In genomic region chr9:135804588-135805421, GRCh38 we compare ENCODE assay signal across 13 cellular contexts.
A peak's percentile ranks its signal among the peaks of the same experiment; 100 is the strongest.
DNase-seq lines count a peak whose midpoint lies in the region; ATAC-seq and TF ChIP-seq lines count a peak whose summit lies in the region.
"Had no signal": no experiment of that assay in that cellular context is flagged by ENCODE, and none has a peak within 500 bp of the region (broad histone marks: within the 10 kb centered on the region; RNA-seq: fewer than 3 reads in every experiment).

No MANE protein-coding gene starts in this region.

- peaks cover 10% of the 10 kb centered on the region for H3K36me3 Mint-ChIP-seq in stimulated activated effector memory CD8-positive, alpha-beta T cell treated with anti-CD3 and anti-CD28 coated beads, Interleukin-12 subunit alpha, Interleukin-12 subunit beta, amount 100 ng/mL, for 72 hours
- peaks cover under 1 to 8% (median 5%) of the 10 kb centered on the region in 3 donors for H3K36me3 Mint-ChIP-seq in immature natural killer cell
- H3K36me3 Mint-ChIP-seq: activated naive CD8-positive, alpha-beta T cell treated with anti-CD3 and anti-CD28 coated beads, Interleukin-2, amount 10 ng/mL, durations not matched to agents 7 days and 5 days had no signal

- H3K27ac Mint-ChIP-seq in stimulated activated effector memory CD8-positive, alpha-beta T cell treated with anti-CD3 and anti-CD28 coated beads, Interleukin-12 subunit alpha, Interleukin-12 subunit beta, amount 100 ng/mL, for 72 hours: peak overlapping the region; percentile 23
- peak overlapping the region in 2 of 6 donors; percentile 8 to 30 for H3K27ac Mint-ChIP-seq in immature natural killer cell
- H3K27ac Mint-ChIP-seq: activated naive CD8-positive, alpha-beta T cell treated with anti-CD3 and anti-CD28 coated beads, Interleukin-2, amount 10 ng/mL, durations not matched to agents 7 days and 5 days had no signal

- DNase-seq in GM04504 (ENCODE audit: low read depth) (peak; percentile 2), RWPE2 (ENCODE audit: low spot score) (no peak), foreskin fibroblast (peak; percentile 3 to 27), SK-N-DZ (ENCODE audit: low spot score) (no peak), immature natural killer cell (no peak), T-helper 2 cell (no peak)
- no peak for DNase-seq in stimulated activated effector memory CD8-positive, alpha-beta T cell treated with anti-CD3 and anti-CD28 coated beads, Interleukin-12 subunit alpha, Interleukin-12 subunit beta, amount 100 ng/mL, for 72 hours (ENCODE audit: low spot score in 2 of 2)
- DNase-seq: activated naive CD8-positive, alpha-beta T cell treated with anti-CD3 and anti-CD28 coated beads, Interleukin-2, amount 10 ng/mL, durations not matched to agents 7 days and 5 days; dermis blood vessel endothelial cell; islet precursor cell; NCI-H2171 treated with DMSO at 0.1 percent for 48 hours; sigmoid colon had no signal

- H3K27me3 ChIP-seq in RWPE2 (ENCODE audit: insufficient read depth, poor library complexity, severe bottlenecking): no peaks in the 10 kb centered on the region
- H3K27me3 ChIP-seq: sigmoid colon had no signal

- H3K4me3 Mint-ChIP-seq in stimulated activated effector memory CD8-positive, alpha-beta T cell treated with anti-CD3 and anti-CD28 coated beads, Interleukin-12 subunit alpha, Interleukin-12 subunit beta, amount 100 ng/mL, for 72 hours: no peak overlapping the region
- peak overlapping the region in 2 of 5 donors; percentile 55 to 68 for H3K4me3 Mint-ChIP-seq in immature natural killer cell
- H3K4me3 Mint-ChIP-seq: activated naive CD8-positive, alpha-beta T cell treated with anti-CD3 and anti-CD28 coated beads, Interleukin-2, amount 10 ng/mL, durations not matched to agents 7 days and 5 days had no signal

- H3K4me1 Mint-ChIP-seq in stimulated activated effector memory CD8-positive, alpha-beta T cell treated with anti-CD3 and anti-CD28 coated beads, Interleukin-12 subunit alpha, Interleukin-12 subunit beta, amount 100 ng/mL, for 72 hours: peaks cover 28% of the 10 kb centered on the region
- H3K4me1 Mint-ChIP-seq in immature natural killer cell: peaks cover 36 to 40% of the 10 kb centered on the region in 2 donors

- no peaks in the 10 kb centered on the region for H3K4me1 ChIP-seq in RWPE2 (ENCODE audit: insufficient read depth, poor library complexity, severe bottlenecking)
- H3K4me1 ChIP-seq: sigmoid colon had no signal

- no peaks in the 10 kb centered on the region for H3K9me3 ChIP-seq in RWPE2 (ENCODE audit: severe bottlenecking)
- H3K9me3 ChIP-seq: sigmoid colon had no signal

- ATAC-seq in RWPE2 (ENCODE audit: low read depth): peak; percentile 17; the same call in 1 of the 3 replicates
- no peak for ATAC-seq in stimulated activated effector memory CD8-positive, alpha-beta T cell treated with anti-CD3 and anti-CD28 coated beads, Interleukin-12 subunit alpha, Interleukin-12 subunit beta, amount 100 ng/mL, for 72 hours
- ATAC-seq: Panc1 had no signal

- H3K4me3 ChIP-seq in RWPE2 (ENCODE audit: severe bottlenecking) (no peak overlapping the region), foreskin fibroblast (ENCODE audit: low read depth in 1 of 2, low read length in 2 of 2) (no peak overlapping the region)
- H3K4me3 ChIP-seq: sigmoid colon had no signal

- no peak for TF ChIP-seq CTCF in RWPE2 (IDR thresholded peaks at IDR 0.05; ENCODE audit: poor library complexity, severe bottlenecking)
- TF ChIP-seq CTCF in foreskin fibroblast (IDR thresholded peaks at IDR 0.05; ENCODE audit: low read depth, low read length): no peak

- H3K27me3 Mint-ChIP-seq in immature natural killer cell (ENCODE audit: low read depth in 3 of 3): peaks cover 2 to 8% (median 8%) of the 10 kb centered on the region in 3 donors
- H3K27me3 Mint-ChIP-seq: activated naive CD8-positive, alpha-beta T cell treated with anti-CD3 and anti-CD28 coated beads, Interleukin-2, amount 10 ng/mL, durations not matched to agents 7 days and 5 days had no signal

- H3K27ac ChIP-seq in RWPE2 (ENCODE audit: poor library complexity, severe bottlenecking): no peak overlapping the region
- H3K27ac ChIP-seq: sigmoid colon had no signal

- peaks cover 3% of the 10 kb centered on the region for H3K36me3 ChIP-seq in RWPE2 (ENCODE audit: low read depth)

- no peaks in the 10 kb centered on the region for H3K9me3 Mint-ChIP-seq in stimulated activated effector memory CD8-positive, alpha-beta T cell treated with anti-CD3 and anti-CD28 coated beads, Interleukin-12 subunit alpha, Interleukin-12 subunit beta, amount 100 ng/mL, for 72 hours
- no peaks in the 10 kb centered on the region for H3K9me3 Mint-ChIP-seq in immature natural killer cell
- H3K9me3 Mint-ChIP-seq: activated naive CD8-positive, alpha-beta T cell treated with anti-CD3 and anti-CD28 coated beads, Interleukin-2, amount 10 ng/mL, durations not matched to agents 7 days and 5 days had no signal

Comparison
In these comparisons a context has a peak if more than half of its experiments do, and no peak if none do; other contexts are left out.
1. DNase-seq: peak in GM04504 (single experiment) and foreskin fibroblast (2 of 2); none in RWPE2 (single experiment), stimulated activated effector memory CD8-positive, alpha-beta T cell treated with anti-CD3 and anti-CD28 coated beads, Interleukin-12 subunit alpha, Interleukin-12 subunit beta, amount 100 ng/mL, for 72 hours (0 of 2), SK-N-DZ (single experiment), immature natural killer cell (0 of 3) and T-helper 2 cell (0 of 5).